8 cellular contexts compared by ENCODE assay signal in the genomic region with DNA sequence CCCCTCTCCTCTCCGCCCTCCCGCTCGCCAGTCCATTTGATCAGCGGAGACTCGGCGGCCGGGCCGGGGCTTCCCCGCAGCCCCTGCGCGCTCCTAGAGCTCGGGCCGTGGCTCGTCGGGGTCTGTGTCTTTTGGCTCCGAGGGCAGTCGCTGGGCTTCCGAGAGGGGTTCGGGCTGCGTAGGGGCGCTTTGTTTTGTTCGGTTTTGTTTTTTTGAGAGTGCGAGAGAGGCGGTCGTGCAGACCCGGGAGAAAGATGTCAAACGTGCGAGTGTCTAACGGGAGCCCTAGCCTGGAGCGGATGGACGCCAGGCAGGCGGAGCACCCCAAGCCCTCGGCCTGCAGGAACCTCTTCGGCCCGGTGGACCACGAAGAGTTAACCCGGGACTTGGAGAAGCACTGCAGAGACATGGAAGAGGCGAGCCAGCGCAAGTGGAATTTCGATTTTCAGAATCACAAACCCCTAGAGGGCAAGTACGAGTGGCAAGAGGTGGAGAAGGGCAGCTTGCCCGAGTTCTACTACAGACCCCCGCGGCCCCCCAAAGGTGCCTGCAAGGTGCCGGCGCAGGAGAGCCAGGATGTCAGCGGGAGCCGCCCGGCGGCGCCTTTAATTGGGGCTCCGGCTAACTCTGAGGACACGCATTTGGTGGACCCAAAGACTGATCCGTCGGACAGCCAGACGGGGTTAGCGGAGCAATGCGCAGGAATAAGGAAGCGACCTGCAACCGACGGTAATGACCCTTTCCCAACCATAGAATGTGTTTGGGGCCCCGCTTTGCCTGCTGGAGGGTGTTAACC. TPM values are rescaled to one million over a fixed set of nuclear protein-coding genes. Genes with fewer than 3 reads are reported as not detected.
DNase-seq lines count a peak whose midpoint lies in the region; ATAC-seq and TF ChIP-seq lines count a peak whose summit lies in the region.

No MANE protein-coding gene starts in this region.

- no peak for TF ChIP-seq CTCF in prostate gland (IDR thresholded peaks at IDR 0.05)

- H3K4me3 ChIP-seq in prostate gland: peak overlapping the region; percentile 92 to 94

- H3K9me3 Mint-ChIP-seq in activated naive CD4-positive, alpha-beta T cell treated with anti-CD3 and anti-CD28 coated beads, Interleukin-2, amount 10 ng/mL, durations not matched to agents 7 days and 5 days: no peaks in the 10 kb centered on the region

- H3K36me3 Mint-ChIP-seq in activated naive CD4-positive, alpha-beta T cell treated with anti-CD3 and anti-CD28 coated beads, Interleukin-2, amount 10 ng/mL, durations not matched to agents 7 days and 5 days: peaks cover 67% of the 10 kb centered on the region

- peak overlapping the region; percentile 98 for H3K4me3 Mint-ChIP-seq in activated naive CD4-positive, alpha-beta T cell treated with anti-CD3 and anti-CD28 coated beads, Interleukin-2, amount 10 ng/mL, durations not matched to agents 7 days and 5 days

- DNase-seq in COLO668 (lab: John Stamatoyannopoulos, UW; ENCODE audit: unreplicated experiment) (peak; percentile 50), M059J (ENCODE audit: low read depth) (peak; percentile 36), left cardiac atrium (no peak), prostate gland (ENCODE audit: low spot score) (no peak), COLO829 (ENCODE audit: low spot score) (no peak), HEK293T (ENCODE audit: extremely low spot score) (no peak)
- DNase-seq in activated naive CD4-positive, alpha-beta T cell treated with anti-CD3 and anti-CD28 coated beads, Interleukin-2, amount 10 ng/mL, durations not matched to agents 7 days and 5 days: peak; percentile 54

- peaks cover 33% of the 10 kb centered on the region for H3K4me1 Mint-ChIP-seq in activated naive CD4-positive, alpha-beta T cell treated with anti-CD3 and anti-CD28 coated beads, Interleukin-2, amount 10 ng/mL, durations not matched to agents 7 days and 5 days

- H3K27me3 Mint-ChIP-seq in activated naive CD4-positive, alpha-beta T cell treated with anti-CD3 and anti-CD28 coated beads, Interleukin-2, amount 10 ng/mL, durations not matched to agents 7 days and 5 days: peaks cover 7% of the 10 kb centered on the region

- intact Hi-C loops in left cardiac atrium (cut with DNase I): loop anchor here (1.0 to 5.0 kb wide), 2 partner anchors 8 to 70 kb away; a partner anchor contains a TSS
- intact Hi-C loops in prostate gland (cut with DNase I): loop anchor here (5.0 kb wide), 1 partner anchor 155 kb away; a partner anchor contains a TSS

- H3K4me1 ChIP-seq in prostate gland (replicated peaks): peaks cover 6% of the 10 kb centered on the region

- CTCF ChIA-PET in activated naive CD4-positive, alpha-beta T cell treated with anti-CD3 and anti-CD28 coated beads, Interleukin-2, amount 10 ng/mL, durations not matched to agents 7 days and 5 days (lab: Charles Lee): interaction anchor here (2.2 kb wide), 1 partner anchor 19 kb away, joined by 9 read pairs; no protein-coding TSS in a partner anchor
- CTCF ChIA-PET in HEK293T (lab: Yijun Ruan, JAX): interaction anchor here (2.4 kb wide), 1 partner anchor 19 kb away, joined by 18 read pairs; no protein-coding TSS in a partner anchor

- peak overlapping the region; percentile 97 for H3K27ac Mint-ChIP-seq in activated naive CD4-positive, alpha-beta T cell treated with anti-CD3 and anti-CD28 coated beads, Interleukin-2, amount 10 ng/mL, durations not matched to agents 7 days and 5 days

- POLR2A ChIA-PET in HEK293T (lab: Yijun Ruan, JAX): interaction anchor here (1.6 to 7.4 kb wide), 3 partner anchors 9 to 69 kb away, joined by 10 to 81 read pairs (median 12); a partner anchor contains a TSS

- ATAC-seq in GM19463 (IDR thresholded peaks at IDR 0.05; ENCODE audit: unreplicated experiment) (peak; percentile 12), left cardiac atrium (peak; percentile 32 to 52)

- under 1% methylated on average over 62 of the region's 62 CpGs for WGBS in prostate gland

- H3K27me3 ChIP-seq in prostate gland (replicated peaks; ENCODE audit: insufficient read depth): no peaks in the 10 kb centered on the region

- H3K27ac ChIP-seq in prostate gland: peak overlapping the region; percentile 100

- TF ChIP-seq POLR2A in prostate gland (IDR thresholded peaks at IDR 0.05): no peak

- no peaks in the 10 kb centered on the region for H3K9me3 ChIP-seq in prostate gland

- no peaks in the 10 kb centered on the region for H3K36me3 ChIP-seq in prostate gland

TF ChIP-seq in HEK293T, 16 proteins besides CTCF, POLR2A, EP300 and RAD21:
- TF ChIP-seq LEF1 (IDR thresholded peaks at IDR 0.05; ENCODE audit: borderline replicate concordance) (no peak), FOXA1 (IDR thresholded peaks at IDR 0.05) (no peak)
TF ChIP-seq in HEK293T: peak in this region for 0.

RNA-seq across cellular contexts. Expression of a gene that starts 0.6 kb away (rescaled TPM):
- total RNA-seq in M059J (2014; rRNA removed; shearing (Covaris generic)): 34.8 and 48.4 TPM in 2 replicates
- total RNA-seq in left cardiac atrium: 10 to 100 TPM; 23.7 to 42.4 TPM
- total RNA-seq in prostate gland: 100 to 1,000 TPM in 1 of 2 donors, 10 to 100 TPM in 1; 73.5 to 110 TPM

RNA-seq across cellular contexts. Expression of a gene that starts 21.8 kb away (rescaled TPM):
- total RNA-seq in M059J (2014; rRNA removed; shearing (Covaris generic)): 5.2 and 7.1 TPM in 2 replicates
- total RNA-seq in left cardiac atrium (not detected), prostate gland (not detected)

Comparison
In these comparisons a context has a peak if more than half of its experiments do, and no peak if none do; other contexts are left out.
1. DNase-seq: peak in COLO668 (single experiment), M059J (single experiment) and activated naive CD4-positive, alpha-beta T cell treated with anti-CD3 and anti-CD28 coated beads, Interleukin-2, amount 10 ng/mL, durations not matched to agents 7 days and 5 days (single experiment); none in left cardiac atrium (single experiment), prostate gland (single experiment), COLO829 (single experiment) and HEK293T (single experiment).